Comparison of ENCODE assay signal across 21 cellular contexts in genomic region chr4:176872461-176872860, GRCh38.
DNase-seq lines count a peak whose midpoint lies in the region; ATAC-seq and TF ChIP-seq lines count a peak whose summit lies in the region.
"Had no signal": no experiment of that assay in that cellular context is flagged by ENCODE, and none has a peak within 500 bp of the region (broad histone marks: within the 10 kb centered on the region; RNA-seq: fewer than 3 reads in every experiment).

No MANE protein-coding gene starts in this region.

- H3K4me1 Mint-ChIP-seq in CD8-positive, alpha-beta memory T cell = no peaks in the 10 kb centered on the region

- H3K9me3 ChIP-seq in CD8-positive, alpha-beta memory T cell (ENCODE audit: low read length) = no peaks in the 10 kb centered on the region
- H3K9me3 ChIP-seq in mucosa of descending colon = peaks cover 21% of the 10 kb centered on the region
- H3K9me3 ChIP-seq: SJSA1 had no signal

- H3K4me3 Mint-ChIP-seq in CD8-positive, alpha-beta memory T cell = no peak overlapping the region
- H3K4me3 Mint-ChIP-seq: CD8-positive, alpha-beta T cell had no signal

- TF ChIP-seq CTCF in fibroblast of mammary gland (conservative IDR thresholded peaks at IDR 0.05; ENCODE audit: control insufficient read depth, insufficient read depth, low read depth, low read length) (no peak), mucosa of descending colon (IDR thresholded peaks at IDR 0.05) (no peak)

- ATAC-seq in SK-N-SH treated with all-trans-retinoic acid at 6 μM for 48 hours = peak; percentile 73
- no peak for ATAC-seq in mucosa of descending colon
- ATAC-seq: CD8-positive, alpha-beta T cell; Panc1 had no signal

- intact Hi-C loops in mucosa of descending colon (cut with DNase I, micrococcal nuclease) = no loop called here

- POLR2A ChIA-PET in CD8-positive, alpha-beta memory T cell (lab: Charles Lee) = no interaction called here

- H3K36me3 Mint-ChIP-seq in CD8-positive, alpha-beta memory T cell = no peaks in the 10 kb centered on the region
- H3K36me3 Mint-ChIP-seq: CD8-positive, alpha-beta T cell had no signal

- DNase-seq in LHCN-M2 (ENCODE audit: low read depth) (peak; percentile 41), fibroblast of mammary gland (ENCODE audit: low read depth) (peak; percentile 73), Ammon's horn (ENCODE audit: low spot score) (no peak), mucosa of descending colon (no peak)
- DNase-seq in activated CD4-positive, alpha-beta T cell treated with anti-CD3 and anti-CD28 coated beads, Interleukin-2, amount 50 U/mL, for 1 hour = no peak
- no peak for DNase-seq in CD8-positive, alpha-beta memory T cell
- DNase-seq: C1 segment of cervical spinal cord; CD8-positive, alpha-beta T cell; DMS53; H7; Karpas-422; MG63; NCI-H1417; NCI-H1694 treated with DMSO at 0.1 percent for 48 hours; NCI-H446; NCI-H526 treated with DMSO at 0.1 percent for 48 hours had no signal

- no peaks in the 10 kb centered on the region for H3K27me3 Mint-ChIP-seq in CD8-positive, alpha-beta memory T cell

- H3K4me1 ChIP-seq in ACC112 (ENCODE audit: control insufficient read depth, insufficient read depth, low read length, unreplicated experiment) = no peaks in the 10 kb centered on the region
- H3K4me1 ChIP-seq in CD8-positive, alpha-beta memory T cell (ENCODE audit: insufficient read depth, low read length) = no peaks in the 10 kb centered on the region
- H3K4me1 ChIP-seq in mucosa of descending colon (ENCODE audit: low read depth) = no peaks in the 10 kb centered on the region
- H3K4me1 ChIP-seq: SJSA1 had no signal

- H3K4me3 ChIP-seq in ACC112 (ENCODE audit: low read depth, low read length) (no peak overlapping the region), fibroblast of mammary gland (ENCODE audit: control insufficient read depth, low read depth, low read length) (no peak overlapping the region), mucosa of descending colon (no peak overlapping the region)
- no peak overlapping the region for H3K4me3 ChIP-seq in CD8-positive, alpha-beta memory T cell (ENCODE audit: low read length)
- H3K4me3 ChIP-seq: MG63, SJSA1 had no signal

- peaks cover 0 to 13% (median 7%) of the 10 kb centered on the region in 5 donors for H3K9me3 Mint-ChIP-seq in CD8-positive, alpha-beta memory T cell

- H3K27ac Mint-ChIP-seq in CD8-positive, alpha-beta memory T cell = no peak overlapping the region
- H3K27ac Mint-ChIP-seq: CD8-positive, alpha-beta T cell had no signal

- no peaks in the 10 kb centered on the region for H3K27me3 ChIP-seq in ACC112 (ENCODE audit: insufficient read depth, low read length)
- H3K27me3 ChIP-seq in CD8-positive, alpha-beta memory T cell (ENCODE audit: insufficient read depth, low read length, poor library complexity, severe bottlenecking) = no peaks in the 10 kb centered on the region
- H3K27me3 ChIP-seq: MG63, SJSA1 had no signal

- H2AFZ ChIP-seq in ACC112 (ENCODE audit: low read length, unreplicated experiment) = peak overlapping the region; percentile 42

- no peak overlapping the region for H3K27ac ChIP-seq in ACC112 (ENCODE audit: low read depth, low read length)
- H3K27ac ChIP-seq in CD8-positive, alpha-beta memory T cell (ENCODE audit: low read depth, low read length) = no peak overlapping the region
- H3K27ac ChIP-seq: 22Rv1, SJSA1 had no signal

- H3K36me3 ChIP-seq in ACC112 (ENCODE audit: insufficient read depth, low read length) = no peaks in the 10 kb centered on the region
- H3K36me3 ChIP-seq in CD8-positive, alpha-beta memory T cell (ENCODE audit: insufficient read depth, low read length) = no peaks in the 10 kb centered on the region
- H3K36me3 ChIP-seq in mucosa of descending colon (ENCODE audit: low read depth) = no peaks in the 10 kb centered on the region
- H3K36me3 ChIP-seq: MG63, SJSA1 had no signal

- CTCF ChIA-PET in CD8-positive, alpha-beta memory T cell (lab: Charles Lee) = no interaction called here

- H3K79me2 ChIP-seq in ACC112 (ENCODE audit: control insufficient read depth, insufficient read depth, low read length, unreplicated experiment) = no peaks in the 10 kb centered on the region

TF ChIP-seq in SK-N-SH treated with all-trans-retinoic acid at 6 μM for 48 hours, 23 proteins besides CTCF, POLR2A, EP300 and RAD21:
- TF ChIP-seq ZNF565 (CRISPR knock-in tag; conservative IDR thresholded peaks at IDR 0.05; ENCODE audit: low read depth) (no peak), ZFP3 (CRISPR knock-in tag; IDR thresholded peaks at IDR 0.05) (no peak), TCF4 (CRISPR knock-in tag; IDR thresholded peaks at IDR 0.05; ENCODE audit: borderline replicate concordance) (no peak), ZFP30 (CRISPR knock-in tag; IDR thresholded peaks at IDR 0.05) (no peak), ZNF70 (CRISPR knock-in tag; IDR thresholded peaks at IDR 0.05) (no peak), OSR1 (CRISPR knock-in tag; IDR thresholded peaks at IDR 0.05) (no peak), ZNF8 (CRISPR knock-in tag; IDR thresholded peaks at IDR 0.05) (no peak), CSDC2 (CRISPR knock-in tag; IDR thresholded peaks at IDR 0.05) (no peak), TSHZ2 (CRISPR knock-in tag; IDR thresholded peaks at IDR 0.05) (no peak), CREB5 (CRISPR knock-in tag; IDR thresholded peaks at IDR 0.05; ENCODE audit: low read depth) (no peak), ISL1 (CRISPR knock-in tag; IDR thresholded peaks at IDR 0.05) (no peak), POU6F1 (CRISPR knock-in tag; IDR thresholded peaks at IDR 0.05; ENCODE audit: borderline replicate concordance, low read depth) (no peak), CSRNP3 (CRISPR knock-in tag; IDR thresholded peaks at IDR 0.05) (no peak)
TF ChIP-seq in SK-N-SH treated with all-trans-retinoic acid at 6 μM for 48 hours: peak in this region for 0.

Comparison
In these comparisons a context has a peak if more than half of its experiments do, and no peak if none do; other contexts are left out.
1. DNase-seq: peak in LHCN-M2 (single experiment) and fibroblast of mammary gland (single experiment); none in Ammon's horn (single experiment), activated CD4-positive, alpha-beta T cell treated with anti-CD3 and anti-CD28 coated beads, Interleukin-2, amount 50 U/mL, for 1 hour (single experiment), CD8-positive, alpha-beta memory T cell (0 of 5) and mucosa of descending colon (0 of 3).